Comparison of ENCODE assay signal across 1 cellular context in genomic region chr1:164765993-164766720, GRCh38.
TF ChIP-seq lines count a peak whose summit lies in the region.

No MANE protein-coding gene starts in this region.

TF ChIP-seq in GM23338, 12 proteins besides CTCF, POLR2A, EP300 and RAD21 (continued from another document):
- TF ChIP-seq ETS1 (IDR thresholded peaks at IDR 0.05) (no peak), EZH2phosphoT487 (IDR thresholded peaks at IDR 0.05; ENCODE audit: unreplicated experiment) (no peak)
- TF ChIP-seq, protein P1, sequence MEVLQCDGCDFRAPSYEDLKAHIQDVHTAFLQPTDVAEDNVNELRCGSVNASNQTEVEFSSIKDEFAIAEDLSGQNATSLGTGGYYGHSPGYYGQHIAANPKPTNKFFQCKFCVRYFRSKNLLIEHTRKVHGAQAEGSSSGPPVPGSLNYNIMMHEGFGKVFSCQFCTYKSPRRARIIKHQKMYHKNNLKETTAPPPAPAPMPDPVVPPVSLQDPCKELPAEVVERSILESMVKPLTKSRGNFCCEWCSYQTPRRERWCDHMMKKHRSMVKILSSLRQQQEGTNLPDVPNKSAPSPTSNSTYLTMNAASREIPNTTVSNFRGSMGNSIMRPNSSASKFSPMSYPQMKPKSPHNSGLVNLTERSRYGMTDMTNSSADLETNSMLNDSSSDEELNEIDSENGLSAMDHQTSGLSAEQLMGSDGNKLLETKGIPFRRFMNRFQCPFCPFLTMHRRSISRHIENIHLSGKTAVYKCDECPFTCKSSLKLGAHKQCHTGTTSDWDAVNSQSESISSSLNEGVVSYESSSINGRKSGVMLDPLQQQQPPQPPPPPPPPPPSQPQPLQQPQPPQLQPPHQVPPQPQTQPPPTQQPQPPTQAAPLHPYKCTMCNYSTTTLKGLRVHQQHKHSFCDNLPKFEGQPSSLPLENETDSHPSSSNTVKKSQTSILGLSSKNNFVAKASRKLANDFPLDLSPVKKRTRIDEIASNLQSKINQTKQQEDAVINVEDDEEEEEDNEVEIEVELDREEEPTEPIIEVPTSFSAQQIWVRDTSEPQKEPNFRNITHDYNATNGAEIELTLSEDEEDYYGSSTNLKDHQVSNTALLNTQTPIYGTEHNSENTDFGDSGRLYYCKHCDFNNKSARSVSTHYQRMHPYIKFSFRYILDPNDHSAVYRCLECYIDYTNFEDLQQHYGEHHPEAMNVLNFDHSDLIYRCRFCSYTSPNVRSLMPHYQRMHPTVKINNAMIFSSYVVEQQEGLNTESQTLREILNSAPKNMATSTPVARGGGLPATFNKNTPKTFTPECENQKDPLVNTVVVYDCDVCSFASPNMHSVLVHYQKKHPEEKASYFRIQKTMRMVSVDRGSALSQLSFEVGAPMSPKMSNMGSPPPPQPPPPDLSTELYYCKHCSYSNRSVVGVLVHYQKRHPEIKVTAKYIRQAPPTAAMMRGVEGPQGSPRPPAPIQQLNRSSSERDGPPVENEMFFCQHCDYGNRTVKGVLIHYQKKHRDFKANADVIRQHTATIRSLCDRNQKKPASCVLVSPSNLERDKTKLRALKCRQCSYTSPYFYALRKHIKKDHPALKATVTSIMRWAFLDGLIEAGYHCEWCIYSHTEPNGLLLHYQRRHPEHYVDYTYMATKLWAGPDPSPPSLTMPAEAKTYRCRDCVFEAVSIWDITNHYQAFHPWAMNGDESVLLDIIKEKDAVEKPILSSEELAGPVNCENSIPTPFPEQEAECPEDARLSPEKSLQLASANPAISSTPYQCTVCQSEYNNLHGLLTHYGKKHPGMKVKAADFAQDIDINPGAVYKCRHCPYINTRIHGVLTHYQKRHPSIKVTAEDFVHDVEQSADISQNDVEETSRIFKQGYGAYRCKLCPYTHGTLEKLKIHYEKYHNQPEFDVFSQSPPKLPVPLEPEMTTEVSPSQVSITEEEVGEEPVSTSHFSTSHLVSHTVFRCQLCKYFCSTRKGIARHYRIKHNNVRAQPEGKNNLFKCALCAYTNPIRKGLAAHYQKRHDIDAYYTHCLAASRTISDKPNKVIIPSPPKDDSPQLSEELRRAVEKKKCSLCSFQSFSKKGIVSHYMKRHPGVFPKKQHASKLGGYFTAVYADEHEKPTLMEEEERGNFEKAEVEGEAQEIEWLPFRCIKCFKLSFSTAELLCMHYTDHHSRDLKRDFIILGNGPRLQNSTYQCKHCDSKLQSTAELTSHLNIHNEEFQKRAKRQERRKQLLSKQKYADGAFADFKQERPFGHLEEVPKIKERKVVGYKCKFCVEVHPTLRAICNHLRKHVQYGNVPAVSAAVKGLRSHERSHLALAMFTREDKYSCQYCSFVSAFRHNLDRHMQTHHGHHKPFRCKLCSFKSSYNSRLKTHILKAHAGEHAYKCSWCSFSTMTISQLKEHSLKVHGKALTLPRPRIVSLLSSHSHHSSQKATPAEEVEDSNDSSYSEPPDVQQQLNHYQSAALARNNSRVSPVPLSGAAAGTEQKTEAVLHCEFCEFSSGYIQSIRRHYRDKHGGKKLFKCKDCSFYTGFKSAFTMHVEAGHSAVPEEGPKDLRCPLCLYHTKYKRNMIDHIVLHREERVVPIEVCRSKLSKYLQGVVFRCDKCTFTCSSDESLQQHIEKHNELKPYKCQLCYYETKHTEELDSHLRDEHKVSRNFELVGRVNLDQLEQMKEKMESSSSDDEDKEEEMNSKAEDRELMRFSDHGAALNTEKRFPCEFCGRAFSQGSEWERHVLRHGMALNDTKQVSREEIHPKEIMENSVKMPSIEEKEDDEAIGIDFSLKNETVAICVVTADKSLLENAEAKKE (CRISPR knock-in tag; IDR thresholded peaks at IDR 0.05), result no peak
TF ChIP-seq in GM23338: peak in this region for 0.
